In the genomic region with DNA sequence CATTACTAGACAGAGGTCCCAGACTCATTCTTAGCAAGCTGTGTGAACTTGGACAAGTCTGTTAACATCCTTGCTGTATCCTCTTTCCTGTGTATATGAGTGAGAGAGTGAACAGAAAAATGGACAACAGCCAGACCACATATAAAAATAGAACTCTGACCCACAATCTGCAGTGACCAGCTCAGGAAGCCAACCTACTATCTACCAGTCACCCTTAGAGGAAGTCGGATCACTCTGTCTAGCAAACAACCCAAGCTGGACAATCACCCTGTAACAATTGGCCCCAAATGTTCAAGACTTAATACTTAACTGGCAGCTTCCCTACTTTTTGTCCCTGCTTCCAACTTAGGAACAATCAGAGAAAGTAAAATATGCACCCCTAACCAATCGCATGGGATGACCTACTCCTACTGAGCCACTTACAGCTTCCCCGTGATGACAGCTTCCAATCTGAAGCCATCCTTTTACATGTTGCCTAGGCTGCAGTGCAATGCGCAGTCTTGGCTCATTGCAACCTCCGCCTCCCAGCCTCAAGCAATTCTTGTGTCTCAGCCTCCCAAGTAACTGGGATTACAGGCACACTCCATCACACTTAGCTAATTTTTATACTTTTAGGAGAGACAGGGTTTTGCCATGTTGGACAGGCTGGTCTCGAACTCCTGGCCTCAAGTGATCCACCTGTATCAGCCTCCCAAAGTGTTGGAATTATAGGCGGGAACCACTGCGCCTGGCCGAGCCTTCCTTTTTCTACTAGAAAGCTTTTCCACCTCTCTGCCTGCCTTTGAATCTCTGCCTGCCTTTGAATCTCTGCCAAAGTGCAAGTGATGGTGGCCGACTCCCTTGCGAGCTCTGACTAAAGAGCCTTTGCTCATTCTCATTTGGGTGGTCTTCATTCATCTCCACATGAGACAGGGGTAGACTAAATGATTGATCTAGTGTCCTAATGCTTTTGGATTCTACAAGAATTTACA, we compare ENCODE assay signal across 13 cellular contexts.
A peak's percentile ranks its signal among the peaks of the same experiment; 100 is the strongest.
DNase-seq lines count a peak whose midpoint lies in the region; ATAC-seq and TF ChIP-seq lines count a peak whose summit lies in the region.
"Had no signal": no experiment of that assay in that cellular context is flagged by ENCODE, and none has a peak within 500 bp of the region (broad histone marks: within the 10 kb centered on the region; RNA-seq: fewer than 3 reads in every experiment).

No MANE protein-coding gene starts in this region.

- H3K36me3 Mint-ChIP-seq in osteocyte (ENCODE audit: unreplicated experiment) (peaks cover 4% of the 10 kb centered on the region), CD14-positive monocyte (no peaks in the 10 kb centered on the region)
- H3K36me3 Mint-ChIP-seq: activated naive CD8-positive, alpha-beta T cell had no signal

- no peaks in the 10 kb centered on the region for H3F3A ChIP-seq in DOHH2 (ENCODE audit: control insufficient read depth, insufficient read depth)
- H3F3A ChIP-seq in PC-3 (ENCODE audit: low read length, unreplicated experiment) = peaks cover 17% of the 10 kb centered on the region

- TF ChIP-seq CTCF in DOHH2 (IDR thresholded peaks at IDR 0.05; ENCODE audit: low read depth, low read length, poor library complexity, severe bottlenecking) (no peak), PC-3 (conservative IDR thresholded peaks at IDR 0.05; ENCODE audit: low read depth, low read length) (no peak), fibroblast of lung (conservative IDR thresholded peaks at IDR 0.05 in 1 of 2, IDR thresholded peaks at IDR 0.05 in 1 of 2; ENCODE audit: low read depth in 1 of 2, low read length in 2 of 2) (no peak), osteocyte (IDR thresholded peaks at IDR 0.05) (no peak), CD14-positive monocyte (IDR thresholded peaks at IDR 0.05) (no peak), GM13977 (IDR thresholded peaks at IDR 0.05; ENCODE audit: extremely low read depth, insufficient read depth, missing control alignments) (no peak)

- H3K27me3 ChIP-seq in DOHH2 (ENCODE audit: control insufficient read depth, low read length) (no peaks in the 10 kb centered on the region), PC-3 (ENCODE audit: low read length) (no peaks in the 10 kb centered on the region), fibroblast of lung (ENCODE audit: control insufficient read depth, insufficient read depth, low read length) (no peaks in the 10 kb centered on the region)

- peak; percentile 89 for DNase-seq in PC-3
- DNase-seq in fibroblast of lung (ENCODE audit: low read depth in 2 of 2) = peak; percentile 80 to 88
- DNase-seq in osteocyte (ENCODE audit: extremely low spot score, unreplicated experiment) = no peak
- DNase-seq in CD14-positive monocyte (ENCODE audit: low spot score) = no peak
- DNase-seq in GM13977 (ENCODE audit: low spot score) = no peak
- no peak for DNase-seq in NCI-H345 (lab: John Stamatoyannopoulos, UW)
- DNase-seq: activated CD4-positive, alpha-beta T cell treated with anti-CD3 and anti-CD28 coated beads for 36 hours; DMS153; left colon; NCI-H146 had no signal

- H3K9ac ChIP-seq in PC-3 (ENCODE audit: low read length) (no peak overlapping the region), fibroblast of lung (ENCODE audit: insufficient read depth, low read length) (no peak overlapping the region)

- no peaks in the 10 kb centered on the region for H3K9me3 ChIP-seq in DOHH2 (ENCODE audit: control insufficient read depth, insufficient read depth, low read length)
- H3K9me3 ChIP-seq in PC-3 (ENCODE audit: low read length) = peaks cover 5% of the 10 kb centered on the region; the same call in 1 of the 2 replicates
- peaks cover 2% of the 10 kb centered on the region for H3K9me3 ChIP-seq in fibroblast of lung (ENCODE audit: control insufficient read depth, insufficient read depth, low read depth, low read length)

- H3K4me1 ChIP-seq in DOHH2 (ENCODE audit: control insufficient read depth, low read length) (peaks cover 71% of the 10 kb centered on the region), PC-3 (ENCODE audit: insufficient read depth, low read length) (peaks cover 49% of the 10 kb centered on the region), fibroblast of lung (ENCODE audit: control insufficient read depth, extremely low read depth, insufficient read depth, low read length) (peaks cover 24% of the 10 kb centered on the region)

- H3K4me3 Mint-ChIP-seq in osteocyte (ENCODE audit: unreplicated experiment) = no peak overlapping the region
- H3K4me3 Mint-ChIP-seq in CD14-positive monocyte = no peak overlapping the region
- H3K4me3 Mint-ChIP-seq: activated CD4-positive, alpha-beta T cell treated with anti-CD3 and anti-CD28 coated beads for 36 hours; activated naive CD8-positive, alpha-beta T cell had no signal

- H3K9me3 Mint-ChIP-seq in osteocyte (ENCODE audit: unreplicated experiment) (peaks cover 5% of the 10 kb centered on the region), CD14-positive monocyte (peaks cover 0 to 7% (median 4%) of the 10 kb centered on the region in 7 donors)

- POLR2A ChIA-PET in PC-3 (lab: Charles Lee; ENCODE audit: unreplicated experiment) = interaction anchor here (0.5 kb wide), 2 partner anchors 28 to 144 kb away, joined by 3 to 4 read pairs; no protein-coding TSS in a partner anchor

- H4K20me1 ChIP-seq in DOHH2 (ENCODE audit: control insufficient read depth, insufficient read depth, low read depth, low read length) = no peaks in the 10 kb centered on the region
- H4K20me1 ChIP-seq in PC-3 (ENCODE audit: low read length) = no peaks in the 10 kb centered on the region
- H4K20me1 ChIP-seq in fibroblast of lung (ENCODE audit: control insufficient read depth, extremely low read depth, insufficient read depth, low read length) = no peaks in the 10 kb centered on the region

- no TSS peak for BruUV-seq in PC-3 (replicated peaks; lab: Mats Ljungman, UMichigan)

- no peaks in the 10 kb centered on the region for H3K27me3 Mint-ChIP-seq in osteocyte (ENCODE audit: unreplicated experiment)
- peaks cover 4 to 8% (median 6%) of the 10 kb centered on the region in 3 donors for H3K27me3 Mint-ChIP-seq in CD14-positive monocyte (ENCODE audit: low read depth in 3 of 3)
- H3K27me3 Mint-ChIP-seq: activated naive CD8-positive, alpha-beta T cell had no signal

- peak; percentile 69 for ATAC-seq in PC-3
- ATAC-seq in GM19035 (IDR thresholded peaks at IDR 0.05; ENCODE audit: unreplicated experiment) = no peak
- ATAC-seq: activated CD4-positive, alpha-beta T cell treated with anti-CD3 and anti-CD28 coated beads for 36 hours; left colon had no signal

- no peaks in the 10 kb centered on the region for H3K9me2 ChIP-seq in DOHH2 (replicated peaks; ENCODE audit: control insufficient read depth, low read length)
- H3K9me2 ChIP-seq in PC-3 (replicated peaks; ENCODE audit: low read length) = no peaks in the 10 kb centered on the region

- in situ Hi-C loops in GM13977 (cut with MboI; ENCODE audit: low pct_unique_long_range_greater_than_20kb, low sequenced_read_pairs, unreplicated experiment) = no loop called here

- H3K36me3 ChIP-seq in DOHH2 (ENCODE audit: control insufficient read depth, low read length) (no peaks in the 10 kb centered on the region), PC-3 (ENCODE audit: low read depth, low read length) (no peaks in the 10 kb centered on the region; the same call in 1 of the 2 replicates), fibroblast of lung (ENCODE audit: control insufficient read depth, insufficient read depth, low read length) (no peaks in the 10 kb centered on the region)

- peak overlapping the region; percentile 45 for H3K4me2 ChIP-seq in DOHH2 (ENCODE audit: low read length)
- H3K4me2 ChIP-seq in PC-3 (ENCODE audit: low read length) = peak overlapping the region; percentile 36
- peak overlapping the region; percentile 18 for H3K4me2 ChIP-seq in fibroblast of lung (ENCODE audit: extremely low read depth, insufficient read depth, low read length)

- H3K79me2 ChIP-seq in DOHH2 (ENCODE audit: control insufficient read depth, low read length) = no peaks in the 10 kb centered on the region
- H3K79me2 ChIP-seq in PC-3 (ENCODE audit: low read length) = no peaks in the 10 kb centered on the region
- no peaks in the 10 kb centered on the region for H3K79me2 ChIP-seq in fibroblast of lung (ENCODE audit: control insufficient read depth, insufficient read depth, low read length)

- H3K27ac ChIP-seq in DOHH2 (ENCODE audit: low read depth, low read length) (peak overlapping the region; percentile 41), PC-3 (ENCODE audit: low read length) (peak overlapping the region; percentile 60), fibroblast of lung (ENCODE audit: insufficient read depth, low read length) (peak overlapping the region; percentile 75)

- H3K4me3 ChIP-seq in DOHH2 (ENCODE audit: low read length) (no peak overlapping the region), PC-3 (ENCODE audit: low read length) (no peak overlapping the region), fibroblast of lung (replicated peaks in 1 of 4; ENCODE audit: control extremely low read depth in 1 of 4, insufficient read depth in 1 of 4, low read depth in 3 of 4, low read length in 4 of 4) (no peak overlapping the region)

- H3K4me1 Mint-ChIP-seq in osteocyte (ENCODE audit: unreplicated experiment) (peaks cover 64% of the 10 kb centered on the region), CD14-positive monocyte (peaks cover 16% of the 10 kb centered on the region)
- H3K4me1 Mint-ChIP-seq: activated CD4-positive, alpha-beta T cell treated with anti-CD3 and anti-CD28 coated beads for 36 hours had no signal

- H2AFZ ChIP-seq in PC-3 (ENCODE audit: low read length) (no peak overlapping the region), fibroblast of lung (ENCODE audit: low read length) (no peak overlapping the region)

- intact Hi-C loops in PC-3 (cut with micrococcal nuclease) (no loop called here), CD14-positive monocyte (cut with micrococcal nuclease) (no loop called here)

- CTCF ChIA-PET in PC-3 (lab: Charles Lee) = interaction anchor here (0.6 to 1.1 kb wide), 3 partner anchors 44 to 214 kb away, joined by 3 read pairs; no protein-coding TSS in a partner anchor

- H3K27ac Mint-ChIP-seq in osteocyte (ENCODE audit: unreplicated experiment) = peak overlapping the region; percentile 86
- H3K27ac Mint-ChIP-seq in CD14-positive monocyte = no peak overlapping the region
- H3K27ac Mint-ChIP-seq: activated CD4-positive, alpha-beta T cell treated with anti-CD3 and anti-CD28 coated beads for 36 hours; activated naive CD8-positive, alpha-beta T cell had no signal

Comparison
In these comparisons a context has a peak if more than half of its experiments do, and no peak if none do; other contexts are left out.
1. DNase-seq: peak in PC-3 (single experiment) and fibroblast of lung (2 of 2); none in osteocyte (single experiment), CD14-positive monocyte (single experiment), GM13977 (single experiment) and NCI-H345 (single experiment).
2. Peak in every context shown above with its lines, with median percentiles within 50 percentile points of each other: H3K27ac ChIP-seq and H3K4me2 ChIP-seq.